Comparison of ENCODE assay signal across 8 cellular contexts in genomic region chr3:194769020-194769643, GRCh38.
DNase-seq lines count a peak whose midpoint lies in the region; ATAC-seq and TF ChIP-seq lines count a peak whose summit lies in the region.

No MANE protein-coding gene starts in this region.

- H3K27ac ChIP-seq in DND-41 (ENCODE audit: low read length) (peak overlapping the region; percentile 44), RWPE2 (ENCODE audit: poor library complexity, severe bottlenecking) (no peak overlapping the region), foreskin keratinocyte (no peak overlapping the region), neural progenitor cell (no peak overlapping the region), stomach smooth muscle (ENCODE audit: low read length) (no peak overlapping the region)

- H3K4me1 Mint-ChIP-seq in neural progenitor cell = peaks cover 36% of the 10 kb centered on the region

- H3K27me3 Mint-ChIP-seq in neural progenitor cell (ENCODE audit: insufficient read depth, low read depth) = peaks cover 18% of the 10 kb centered on the region

- no peaks in the 10 kb centered on the region for H4K20me1 ChIP-seq in DND-41 (ENCODE audit: insufficient read depth, low read length)
- no peaks in the 10 kb centered on the region for H4K20me1 ChIP-seq in neural progenitor cell (ENCODE audit: low read depth)

- peak overlapping the region; percentile 55 for H3K9ac ChIP-seq in DND-41 (ENCODE audit: low read depth, low read length)
- no peak overlapping the region for H3K9ac ChIP-seq in neural progenitor cell
- peak overlapping the region; percentile 21 to 56 for H3K9ac ChIP-seq in stomach smooth muscle (ENCODE audit: low read length in 2 of 2)

- H3K27me3 ChIP-seq in DND-41 (ENCODE audit: insufficient read depth, low read length, poor library complexity) (no peaks in the 10 kb centered on the region), RWPE2 (ENCODE audit: insufficient read depth, poor library complexity, severe bottlenecking) (no peaks in the 10 kb centered on the region), foreskin keratinocyte (no peaks in the 10 kb centered on the region), neural progenitor cell (peaks cover 10% of the 10 kb centered on the region), stomach smooth muscle (ENCODE audit: control insufficient read depth in 1 of 2, insufficient read depth in 2 of 2, low read length in 2 of 2) (peaks cover 0 to 4% of the 10 kb centered on the region in 2 donors)

- H2AFZ ChIP-seq in DND-41 (ENCODE audit: low read depth, low read length) (peak overlapping the region; percentile 99), neural progenitor cell (replicated peaks) (peak overlapping the region; percentile 86)

- H3K9me3 ChIP-seq in DND-41 (ENCODE audit: insufficient read depth, low read length, severe bottlenecking) = no peaks in the 10 kb centered on the region
- no peaks in the 10 kb centered on the region for H3K9me3 ChIP-seq in RWPE2 (ENCODE audit: severe bottlenecking)
- H3K9me3 ChIP-seq in neural progenitor cell (ENCODE audit: low read depth) = no peaks in the 10 kb centered on the region
- H3K9me3 ChIP-seq in stomach smooth muscle (ENCODE audit: control insufficient read depth in 2 of 2, low read length in 2 of 2) = no peaks in the 10 kb centered on the region

- no peaks in the 10 kb centered on the region for H3K36me3 Mint-ChIP-seq in neural progenitor cell

- TF ChIP-seq CTCF in DND-41 (IDR thresholded peaks at IDR 0.05; ENCODE audit: borderline replicate concordance, extremely low read depth, low read length, poor library complexity, severe bottlenecking) = no peak
- TF ChIP-seq CTCF in RWPE2 (IDR thresholded peaks at IDR 0.05; ENCODE audit: poor library complexity, severe bottlenecking) = no peak
- no peak for TF ChIP-seq CTCF in foreskin keratinocyte (conservative IDR thresholded peaks at IDR 0.05)
- TF ChIP-seq CTCF in neural progenitor cell (IDR thresholded peaks at IDR 0.05) = no peak

- H3K27ac Mint-ChIP-seq in neural progenitor cell = peak overlapping the region; percentile 88

- H3K4me3 ChIP-seq in DND-41 (ENCODE audit: low read depth in 1 of 2, low read length in 2 of 2) (peak overlapping the region; percentile 18 to 62; a peak in 3 of 4 replicates), RWPE2 (ENCODE audit: severe bottlenecking) (peak overlapping the region; percentile 13), neural progenitor cell (peak overlapping the region; percentile 42), stomach smooth muscle (ENCODE audit: low read length in 2 of 2) (peak overlapping the region; percentile 72 to 73)

- H3K4me3 Mint-ChIP-seq in neural progenitor cell = peak overlapping the region; percentile 80

- no peaks in the 10 kb centered on the region for H3F3A ChIP-seq in neural progenitor cell (ENCODE audit: low read depth)

- peak; percentile 95 for ATAC-seq in DND-41 (ENCODE audit: insufficient read depth, low read depth)
- ATAC-seq in GM21825 (IDR thresholded peaks at IDR 0.05; ENCODE audit: unreplicated experiment) = peak; percentile 91
- peak; percentile 97 for ATAC-seq in RWPE2 (ENCODE audit: low read depth)
- ATAC-seq in foreskin keratinocyte = peak; percentile 96

- H3K79me2 ChIP-seq in DND-41 (ENCODE audit: insufficient read depth, low read length) = no peaks in the 10 kb centered on the region
- H3K79me2 ChIP-seq in neural progenitor cell (ENCODE audit: low read depth) = no peaks in the 10 kb centered on the region

- H3K4me1 ChIP-seq in DND-41 (ENCODE audit: insufficient read depth, low read length) (peaks cover 19% of the 10 kb centered on the region), RWPE2 (ENCODE audit: insufficient read depth, poor library complexity, severe bottlenecking) (peaks cover 12% of the 10 kb centered on the region), foreskin keratinocyte (peaks cover 4% of the 10 kb centered on the region), neural progenitor cell (peaks cover 13% of the 10 kb centered on the region), stomach smooth muscle (ENCODE audit: control insufficient read depth, insufficient read depth, low read length) (peaks cover 14% of the 10 kb centered on the region)

- H3K9me3 Mint-ChIP-seq in neural progenitor cell = no peaks in the 10 kb centered on the region

- DNase-seq in DND-41 = peak; percentile 95
- peak; percentile 99 for DNase-seq in Kasumi-1 (lab: John Stamatoyannopoulos, UW)
- peak; percentile 89 for DNase-seq in RWPE2 (ENCODE audit: low spot score)
- peak; percentile 95 for DNase-seq in activated effector memory CD4-positive, alpha-beta T cell treated with anti-CD3 and anti-CD28 coated beads, Interleukin-2, amount 50 U/mL, for 16 hours
- DNase-seq in foreskin keratinocyte = peak; percentile 76 to 88
- peak; percentile 97 for DNase-seq in neural progenitor cell (ENCODE audit: low spot score)

- peak overlapping the region; percentile 87 for H3K4me2 ChIP-seq in DND-41 (ENCODE audit: insufficient read depth, low read length)
- H3K4me2 ChIP-seq in neural progenitor cell = peak overlapping the region; percentile 75

- H3K36me3 ChIP-seq in DND-41 (ENCODE audit: insufficient read depth, low read length) = no peaks in the 10 kb centered on the region
- no peaks in the 10 kb centered on the region for H3K36me3 ChIP-seq in RWPE2 (ENCODE audit: low read depth)
- no peaks in the 10 kb centered on the region for H3K36me3 ChIP-seq in neural progenitor cell
- H3K36me3 ChIP-seq in stomach smooth muscle (ENCODE audit: control insufficient read depth in 2 of 2, insufficient read depth in 2 of 2, low read length in 2 of 2) = no peaks in the 10 kb centered on the region

Comparison
In these comparisons a context has a peak if more than half of its experiments do, and no peak if none do; other contexts are left out.
1. H3K4me3 ChIP-seq: peak in every context shown above with its lines; median percentile 72 in stomach smooth muscle; 42 in neural progenitor cell; 40 in DND-41; 13 in RWPE2.